26 cellular contexts compared by ENCODE assay signal in genomic region chr12:47034661-47035060, GRCh38. TPM values are rescaled to one million over a fixed set of nuclear protein-coding genes. Genes with fewer than 3 reads are reported as not detected.
DNase-seq lines count a peak whose midpoint lies in the region; ATAC-seq, FAIRE-seq and TF ChIP-seq lines count a peak whose summit lies in the region.
"Had no signal": no experiment of that assay in that cellular context is flagged by ENCODE, and none has a peak within 500 bp of the region (broad histone marks: within the 10 kb centered on the region; RNA-seq: fewer than 3 reads in every experiment).

No MANE protein-coding gene starts in this region.

- H3K4me1 ChIP-seq in astrocyte (ENCODE audit: insufficient read depth, low read length), result peaks cover 15% of the 10 kb centered on the region
- peaks cover 34% of the 10 kb centered on the region for H3K4me1 ChIP-seq in hepatocyte (ENCODE audit: insufficient read depth)
- H3K4me1 ChIP-seq in lower lobe of right lung, result peaks cover 13% of the 10 kb centered on the region

- peak overlapping the region; percentile 17 for H3K27ac Mint-ChIP-seq in activated naive CD8-positive, alpha-beta T cell
- H3K27ac Mint-ChIP-seq in activated naive CD8-positive, alpha-beta T cell treated with anti-CD3 and anti-CD28 coated beads, Interleukin-2, amount 50 U/mL, for 24 hours, result no peak overlapping the region
- peak overlapping the region; percentile 83 for H3K27ac Mint-ChIP-seq in astrocyte (ENCODE audit: unreplicated experiment)
- H3K27ac Mint-ChIP-seq: activated CD8-positive, alpha-beta T cell treated with anti-CD3 and anti-CD28 coated beads for 36 hours had no signal

- H3K4me1 Mint-ChIP-seq in activated naive CD8-positive, alpha-beta T cell (ENCODE audit: low read depth), result peaks cover 41% of the 10 kb centered on the region
- H3K4me1 Mint-ChIP-seq in activated naive CD8-positive, alpha-beta T cell treated with anti-CD3 and anti-CD28 coated beads, Interleukin-2, amount 50 U/mL, for 24 hours, result peaks cover 37% of the 10 kb centered on the region
- peaks cover 29% of the 10 kb centered on the region for H3K4me1 Mint-ChIP-seq in astrocyte (ENCODE audit: low read depth, unreplicated experiment)

- H3K79me2 ChIP-seq in astrocyte (ENCODE audit: insufficient read depth, low read length) (no peaks in the 10 kb centered on the region), hepatocyte (no peaks in the 10 kb centered on the region)

- H3K27me3 Mint-ChIP-seq in activated naive CD8-positive, alpha-beta T cell, result no peaks in the 10 kb centered on the region
- no peaks in the 10 kb centered on the region for H3K27me3 Mint-ChIP-seq in activated naive CD8-positive, alpha-beta T cell treated with anti-CD3 and anti-CD28 coated beads, Interleukin-2, amount 50 U/mL, for 24 hours
- H3K27me3 Mint-ChIP-seq in astrocyte (ENCODE audit: low read depth, unreplicated experiment), result peaks cover 4% of the 10 kb centered on the region
- H3K27me3 Mint-ChIP-seq: activated CD8-positive, alpha-beta T cell treated with anti-CD3 and anti-CD28 coated beads for 36 hours had no signal

- no peaks in the 10 kb centered on the region for H3K9me2 ChIP-seq in hepatocyte (replicated peaks; ENCODE audit: insufficient read depth)

- DNase-seq in activated naive CD8-positive, alpha-beta T cell treated with anti-CD3 and anti-CD28 coated beads, Interleukin-2, amount 50 U/mL, for 24 hours, result no peak
- DNase-seq in astrocyte (ENCODE audit: low read depth), result peak; percentile 93
- no peak for DNase-seq in hepatocyte (ENCODE audit: low spot score)
- DNase-seq in NCI-H146 (lab: John Stamatoyannopoulos, UW), result no peak
- no peak for DNase-seq in left lobe of liver (ENCODE audit: low spot score)
- no peak for DNase-seq in NCI-H82 treated with DMSO at 0.1 percent for 48 hours (lab: John Stamatoyannopoulos, UW; ENCODE audit: unreplicated experiment)
- DNase-seq in lower lobe of right lung, result no peak
- DNase-seq: activated CD4-positive, CD25-positive, alpha-beta regulatory T cell treated with anti-CD3 and anti-CD28 coated beads, Interleukin-2, amount 50 U/mL, for 72 hours; activated CD8-positive, alpha-beta T cell treated with anti-CD3 and anti-CD28 coated beads for 36 hours; activated effector memory CD4-positive, alpha-beta T cell treated with anti-CD3 and anti-CD28 coated beads, Interleukin-2, amount 50 U/mL, for 16 hours; activated T-cell treated with anti-CD3 and anti-CD28 coated beads for 4 hours; dermis blood vessel endothelial cell; foreskin fibroblast; hippocampal formation; NCI-H524 treated with DMSO at 0.1 percent for 48 hours; psoas muscle; stimulated activated CD4-positive, alpha-beta T cell treated with anti-CD3 and anti-CD28 coated beads, Interleukin-2, amount 100 ng/mL, for 48 hours; stimulated activated naive CD4-positive, alpha-beta T cell treated with Interleukin-2 at 50 U/mL for 16 hours had no signal

- H3K4me2 ChIP-seq in astrocyte (ENCODE audit: low read length) (peak overlapping the region; percentile 32), hepatocyte (no peak overlapping the region)
- H3K4me2 ChIP-seq: BLaER1 treated with 17β-estradiol and CSF1 and Interleukin-3, amounts not matched to agents 10 nM and 100 nM had no signal

- H3K4me3 ChIP-seq in astrocyte (ENCODE audit: insufficient read depth, low read depth, low read length) (no peak overlapping the region), hepatocyte (no peak overlapping the region), lower lobe of right lung (no peak overlapping the region)
- H3K4me3 ChIP-seq: BLaER1 treated with 17β-estradiol and CSF1 and Interleukin-3, amounts not matched to agents 10 nM and 100 nM; psoas muscle; skin epidermis had no signal

- H3K9me3 Mint-ChIP-seq in activated naive CD8-positive, alpha-beta T cell (ENCODE audit: low read depth), result no peaks in the 10 kb centered on the region
- no peaks in the 10 kb centered on the region for H3K9me3 Mint-ChIP-seq in activated naive CD8-positive, alpha-beta T cell treated with anti-CD3 and anti-CD28 coated beads, Interleukin-2, amount 50 U/mL, for 24 hours
- no peaks in the 10 kb centered on the region for H3K9me3 Mint-ChIP-seq in astrocyte (ENCODE audit: unreplicated experiment)
- H3K9me3 Mint-ChIP-seq: activated CD8-positive, alpha-beta T cell treated with anti-CD3 and anti-CD28 coated beads for 36 hours had no signal

- H3K36me3 Mint-ChIP-seq in activated naive CD8-positive, alpha-beta T cell, result no peaks in the 10 kb centered on the region
- H3K36me3 Mint-ChIP-seq in activated naive CD8-positive, alpha-beta T cell treated with anti-CD3 and anti-CD28 coated beads, Interleukin-2, amount 50 U/mL, for 24 hours (ENCODE audit: low read depth), result no peaks in the 10 kb centered on the region
- H3K36me3 Mint-ChIP-seq in astrocyte (ENCODE audit: low read depth, unreplicated experiment), result no peaks in the 10 kb centered on the region

- H3K9me3 ChIP-seq in astrocyte (ENCODE audit: insufficient read depth, low read depth, low read length) (no peaks in the 10 kb centered on the region), hepatocyte (ENCODE audit: low read depth) (no peaks in the 10 kb centered on the region), lower lobe of right lung (no peaks in the 10 kb centered on the region)
- H3K9me3 ChIP-seq: BLaER1 treated with 17β-estradiol and CSF1 and Interleukin-3, amounts not matched to agents 10 nM and 100 nM; neutrophil; psoas muscle had no signal

- no peaks in the 10 kb centered on the region for H3K27me3 ChIP-seq in astrocyte (ENCODE audit: insufficient read depth, low read length)
- H3K27me3 ChIP-seq in hepatocyte, result no peaks in the 10 kb centered on the region
- no peaks in the 10 kb centered on the region for H3K27me3 ChIP-seq in lower lobe of right lung (ENCODE audit: low read depth)
- H3K27me3 ChIP-seq: BLaER1 treated with 17β-estradiol and CSF1 and Interleukin-3, amounts not matched to agents 10 nM and 100 nM; neutrophil had no signal

- H3K27ac ChIP-seq in astrocyte (ENCODE audit: low read depth, low read length) (peak overlapping the region; percentile 39), hepatocyte (peak overlapping the region; percentile 40), lower lobe of right lung (no peak overlapping the region)
- H3K27ac ChIP-seq: BLaER1 treated with 17β-estradiol and CSF1 and Interleukin-3, amounts not matched to agents 10 nM and 100 nM; neutrophil; psoas muscle had no signal

- WGBS in hepatocyte (ENCODE audit: low lambda C conversion rate, missing lambda C conversion rate), result 84% methylated on average over 2 of the region's 2 CpGs

- TF ChIP-seq CTCF in astrocyte (IDR thresholded peaks at IDR 0.05; ENCODE audit: insufficient read depth, low read depth, low read length), result no peak
- TF ChIP-seq CTCF in hepatocyte (IDR thresholded peaks at IDR 0.05; ENCODE audit: poor library complexity), result no peak
- no peak for TF ChIP-seq CTCF in lower lobe of right lung (IDR thresholded peaks at IDR 0.05)

- ATAC-seq in activated naive CD8-positive, alpha-beta T cell treated with anti-CD3 and anti-CD28 coated beads, Interleukin-2, amount 50 U/mL, for 24 hours, result no peak
- ATAC-seq in left lobe of liver, result no peak
- ATAC-seq in lower lobe of right lung, result no peak
- ATAC-seq: activated CD8-positive, alpha-beta T cell treated with anti-CD3 and anti-CD28 coated beads for 36 hours; HCT116; psoas muscle; Right ventricle myocardium inferior had no signal

- no peaks in the 10 kb centered on the region for H3K36me3 ChIP-seq in astrocyte (ENCODE audit: insufficient read depth, low read length)
- no peaks in the 10 kb centered on the region for H3K36me3 ChIP-seq in hepatocyte (replicated peaks; ENCODE audit: insufficient read depth, low read depth)
- H3K36me3 ChIP-seq in lower lobe of right lung, result no peaks in the 10 kb centered on the region
- H3K36me3 ChIP-seq: BLaER1 treated with 17β-estradiol and CSF1 and Interleukin-3, amounts not matched to agents 10 nM and 100 nM; neutrophil had no signal

- no peaks in the 10 kb centered on the region for H4K20me1 ChIP-seq in astrocyte (ENCODE audit: insufficient read depth, low read length)
- no peaks in the 10 kb centered on the region for H4K20me1 ChIP-seq in hepatocyte (ENCODE audit: insufficient read depth, poor library complexity, severe bottlenecking)
- H4K20me1 ChIP-seq: BLaER1 treated with 17β-estradiol and CSF1 and Interleukin-3, amounts not matched to agents 10 nM and 100 nM had no signal

- intact Hi-C loops in lower lobe of right lung (cut with DNase I), result no loop called here

- FAIRE-seq in astrocyte (lab: Jason Lieb, UNC), result no peak
- FAIRE-seq: A204.1, endothelial cell of umbilical vein had no signal

- H2AFZ ChIP-seq in astrocyte (ENCODE audit: low read depth, low read length) (peak overlapping the region; percentile 39), hepatocyte (no peak overlapping the region)

- no peak overlapping the region for H3K4me3 Mint-ChIP-seq in activated naive CD8-positive, alpha-beta T cell
- no peak overlapping the region for H3K4me3 Mint-ChIP-seq in activated naive CD8-positive, alpha-beta T cell treated with anti-CD3 and anti-CD28 coated beads, Interleukin-2, amount 50 U/mL, for 24 hours
- no peak overlapping the region for H3K4me3 Mint-ChIP-seq in astrocyte (ENCODE audit: unreplicated experiment)
- H3K4me3 Mint-ChIP-seq: activated CD8-positive, alpha-beta T cell treated with anti-CD3 and anti-CD28 coated beads for 36 hours had no signal

- no peak overlapping the region for H3K9ac ChIP-seq in astrocyte (ENCODE audit: low read length)
- H3K9ac ChIP-seq: BLaER1 treated with 17β-estradiol and CSF1 and Interleukin-3, amounts not matched to agents 10 nM and 100 nM had no signal

RNA-seq across cellular contexts. Expression of gene PCED1B, which starts 44.8 kb away (rescaled TPM):
- total RNA-seq in astrocyte, result 1.8 and 2.4 TPM in 2 replicates
- 3.6 and 5.9 TPM in 2 replicates for total RNA-seq in hepatocyte
- 6.4 and 6.6 TPM in 2 replicates for polyA plus RNA-seq in hepatocyte
- 1.2 TPM for total RNA-seq in left lobe of liver
- 13.4 TPM for total RNA-seq in lower lobe of right lung

RNA-seq across cellular contexts. Expression of gene AMIGO2, which starts 45.1 kb away (rescaled TPM):
- total RNA-seq in astrocyte (25.2 and 35.4 TPM in 2 replicates), hepatocyte (57.2 and 57.8 TPM in 2 replicates), left lobe of liver (1.5 TPM), lower lobe of right lung (40.2 TPM)
- 57.3 and 65.6 TPM in 2 replicates for polyA plus RNA-seq in hepatocyte

Comparison
In these comparisons a context has a peak if more than half of its experiments do, and no peak if none do; other contexts are left out.
1. RNA of gene AMIGO2, which starts 45.1 kb away (total RNA-seq): 57.2 to 57.8 TPM in hepatocyte, 40.2 TPM in lower lobe of right lung (single experiment) and 25.2 to 35.4 TPM in astrocyte; 1.5 TPM in left lobe of liver (single experiment); every median in the first group is over 10 times any median in the second.